22 cellular contexts compared by ENCODE assay signal in genomic region chr2:23605236-23605635, GRCh38.
"Had no signal": no experiment of that assay in that cellular context is flagged by ENCODE, and none has a peak within 500 bp of the region (broad histone marks: within the 10 kb centered on the region; RNA-seq: fewer than 3 reads in every experiment).

No MANE protein-coding gene starts in this region.

- H3K4me3 ChIP-seq: esophagus squamous epithelium, lung, pancreas, thoracic aorta, transverse colon, upper lobe of right lung, uterus had no signal

- H3K27ac ChIP-seq: esophagus squamous epithelium, neutrophil, pancreas, thoracic aorta, transverse colon, upper lobe of right lung, uterus had no signal

- H3K4me1 ChIP-seq: pancreas, upper lobe of right lung, uterus had no signal

- H3K36me3 ChIP-seq: esophagus squamous epithelium, neutrophil, pancreas, thoracic aorta, transverse colon, upper lobe of right lung, uterus had no signal

- H3K27ac Mint-ChIP-seq: effector memory CD8-positive, alpha-beta T cell; immature natural killer cell; memory B cell; progenitor cell of endocrine pancreas; stimulated activated memory B cell treated with anti-CD40 and anti-IgM and Interleukin-4, amounts not matched to agents 10 μg/mL and 1 μg/mL and 100 μg/mL, for 72 hours had no signal

- H3K9me3 ChIP-seq: pancreas, thoracic aorta, transverse colon, upper lobe of right lung, uterus had no signal

- H3K4me3 Mint-ChIP-seq: effector memory CD8-positive, alpha-beta T cell; immature natural killer cell; memory B cell; nephron; stimulated activated memory B cell treated with anti-CD40 and anti-IgM and Interleukin-4, amounts not matched to agents 10 μg/mL and 1 μg/mL and 100 μg/mL, for 72 hours had no signal

- H3K27me3 Mint-ChIP-seq: stimulated activated memory B cell treated with anti-CD40 and anti-IgM and Interleukin-4, amounts not matched to agents 10 μg/mL and 1 μg/mL and 100 μg/mL, for 72 hours had no signal

- H3K4me1 Mint-ChIP-seq: memory B cell; stimulated activated memory B cell treated with anti-CD40 and anti-IgM and Interleukin-4, amounts not matched to agents 10 μg/mL and 1 μg/mL and 100 μg/mL, for 72 hours had no signal

- H3K27me3 ChIP-seq: esophagus squamous epithelium, pancreas, transverse colon, upper lobe of right lung, uterus had no signal

- ATAC-seq: effector memory CD8-positive, alpha-beta T cell; left ventricle myocardium superior; pancreas; sciatic nerve; stimulated activated memory B cell treated with anti-CD40 and anti-IgM and Interleukin-4, amounts not matched to agents 10 μg/mL and 1 μg/mL and 100 μg/mL, for 72 hours; stimulated activated naive CD8-positive, alpha-beta T cell treated with anti-CD3 and anti-CD28 coated beads, Interleukin-15, Interleukin-2, amounts not matched to agents 100 U/mL and 50 U/mL, for 24 hours; upper lobe of right lung had no signal

- H3K9me3 Mint-ChIP-seq: effector memory CD8-positive, alpha-beta T cell had no signal

- DNase-seq: cortex of kidney; effector memory CD8-positive, alpha-beta T cell; erythroblast; esophagus squamous epithelium; foreskin melanocyte; hypothalamus; immature natural killer cell; left ventricle myocardium superior; stimulated activated CD4-positive, alpha-beta T cell treated with anti-CD3 and anti-CD28 coated beads, Interleukin-4, amount 100 ng/mL, for 4 hours; stimulated activated naive CD8-positive, alpha-beta T cell treated with anti-CD3 and anti-CD28 coated beads, Interleukin-15, Interleukin-2, amounts not matched to agents 100 U/mL and 50 U/mL, for 24 hours; transverse colon; uterus had no signal
